In the genomic region with DNA sequence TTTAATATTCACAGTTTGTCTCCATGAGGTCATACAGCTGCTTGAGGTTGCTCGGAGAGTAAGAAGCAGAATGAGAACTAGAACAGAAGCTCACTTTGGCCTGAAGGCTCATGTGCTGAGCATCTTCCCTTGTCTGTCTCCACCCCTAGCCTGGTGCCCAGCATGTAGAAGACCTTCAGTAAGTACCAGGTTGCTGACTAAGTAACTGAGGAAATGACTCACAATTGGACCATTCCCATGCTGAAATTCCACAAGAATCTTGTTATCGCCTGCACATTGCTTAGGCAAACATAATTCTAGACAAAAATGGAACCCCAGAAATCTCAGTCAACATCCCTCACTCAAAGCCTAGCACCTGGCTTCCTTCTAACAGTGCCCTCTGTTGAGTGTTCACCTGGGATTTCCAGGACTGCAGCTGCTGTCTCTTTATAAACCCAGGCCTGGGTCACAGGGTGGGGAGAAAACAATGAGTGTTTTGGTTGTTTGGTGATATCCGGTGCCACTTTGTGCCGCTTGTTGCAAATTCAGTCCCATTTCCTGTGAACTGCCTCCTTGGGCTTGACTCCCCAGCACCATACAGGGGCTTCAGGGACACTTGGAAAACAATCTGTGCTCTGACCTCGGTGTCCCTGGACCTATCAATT, we compare ENCODE assay signal across 10 cellular contexts.
DNase-seq lines count a peak whose midpoint lies in the region; ATAC-seq and TF ChIP-seq lines count a peak whose summit lies in the region.
"Had no signal": no experiment of that assay in that cellular context is flagged by ENCODE, and none has a peak within 500 bp of the region (broad histone marks: within the 10 kb centered on the region; RNA-seq: fewer than 3 reads in every experiment).

No MANE protein-coding gene starts in this region.

- H3K27ac ChIP-seq in ovary: no peak overlapping the region
- H3K27ac ChIP-seq: KMS-11 had no signal

- intact Hi-C loops in ovary (cut with DNase I): loop anchor here in 1 of 4 donors (10.0 kb wide), 1 partner anchor 214 kb away; no protein-coding TSS in a partner anchor

- WGBS in ovary, 3 donors: 66 to 68% (median 67%) methylated on average over 5 of the region's 5 CpGs

- TF ChIP-seq CTCF in HFF-Myc (IDR thresholded peaks at IDR 0.05; ENCODE audit: low read depth, low read length, missing control alignments) (no peak), kidney epithelial cell (IDR thresholded peaks at IDR 0.05; ENCODE audit: insufficient read depth, low read length, poor library complexity, severe bottlenecking) (no peak), ovary (IDR thresholded peaks at IDR 0.05) (no peak)

- peaks cover 4% of the 10 kb centered on the region for H3K4me1 ChIP-seq in ovary (ENCODE audit: insufficient read depth)

- no peaks in the 10 kb centered on the region for H3K9me3 ChIP-seq in ovary

- no peak for TF ChIP-seq POLR2A in ovary (IDR thresholded peaks at IDR 0.05)

- no peak overlapping the region for H3K4me3 ChIP-seq in HFF-Myc (replicated peaks; ENCODE audit: low read depth, low read length)
- H3K4me3 ChIP-seq in kidney epithelial cell (ENCODE audit: low read depth, low read length): no peak overlapping the region
- H3K4me3 ChIP-seq in ovary: no peak overlapping the region

- no peaks in the 10 kb centered on the region for H3K27me3 ChIP-seq in kidney epithelial cell (ENCODE audit: control insufficient read depth, insufficient read depth, low read length)
- no peaks in the 10 kb centered on the region for H3K27me3 ChIP-seq in ovary

- H3K36me3 ChIP-seq in kidney epithelial cell (ENCODE audit: control insufficient read depth, insufficient read depth, low read length) (no peaks in the 10 kb centered on the region), ovary (no peaks in the 10 kb centered on the region)

- DNase-seq in AG08396 (ENCODE audit: low spot score): peak; percentile 47
- peak; percentile 82 for DNase-seq in HFF-Myc (ENCODE audit: extremely low read depth, low read depth)
- peak; percentile 33 for DNase-seq in amniotic stem cell (lab: John Stamatoyannopoulos, UW)
- DNase-seq in kidney epithelial cell (ENCODE audit: low read depth): peak; percentile 54
- DNase-seq in NCI-H82 (lab: John Stamatoyannopoulos, UW): no peak
- DNase-seq in ovary: no peak
- no peak for DNase-seq in activated CD4-positive, alpha-beta T cell treated with anti-CD3 and anti-CD28 coated beads for 4 hours
- DNase-seq: islet precursor cell had no signal

- ATAC-seq in GM21576 (IDR thresholded peaks at IDR 0.05; ENCODE audit: unreplicated experiment): no peak

- no peak for TF ChIP-seq EP300 in ovary (IDR thresholded peaks at IDR 0.05)

Comparison
In these comparisons a context has a peak if more than half of its experiments do, and no peak if none do; other contexts are left out.
1. DNase-seq: peak in AG08396 (single experiment), HFF-Myc (single experiment), amniotic stem cell (single experiment) and kidney epithelial cell (single experiment); none in NCI-H82 (single experiment), ovary (0 of 5) and activated CD4-positive, alpha-beta T cell treated with anti-CD3 and anti-CD28 coated beads for 4 hours (0 of 2).